Comparison of ENCODE assay signal across 23 cellular contexts in genomic region chr9:113507256-113507655, GRCh38. TPM values are rescaled to one million over a fixed set of nuclear protein-coding genes. Genes with fewer than 3 reads are reported as not detected.
DNase-seq lines count a peak whose midpoint lies in the region; ATAC-seq and TF ChIP-seq lines count a peak whose summit lies in the region.
"Had no signal": no experiment of that assay in that cellular context is flagged by ENCODE, and none has a peak within 500 bp of the region (broad histone marks: within the 10 kb centered on the region; RNA-seq: fewer than 3 reads in every experiment).

No MANE protein-coding gene starts in this region.

- no peaks in the 10 kb centered on the region for H3K27me3 Mint-ChIP-seq in activated CD4-positive, alpha-beta T cell treated with anti-CD3 and anti-CD28 coated beads, Interleukin-2, amount 10 ng/mL, durations not matched to agents 7 days and 5 days
- H3K27me3 Mint-ChIP-seq in stimulated activated naive CD8-positive, alpha-beta T cell treated with anti-CD3 and anti-CD28 coated beads, Interleukin-15, amount 100 ng/mL, for 72 hours = no peaks in the 10 kb centered on the region
- H3K27me3 Mint-ChIP-seq: B cell had no signal

- no peaks in the 10 kb centered on the region for H3K9me3 Mint-ChIP-seq in activated CD4-positive, alpha-beta T cell treated with anti-CD3 and anti-CD28 coated beads, Interleukin-2, amount 10 ng/mL, durations not matched to agents 7 days and 5 days
- no peaks in the 10 kb centered on the region for H3K9me3 Mint-ChIP-seq in stimulated activated naive CD8-positive, alpha-beta T cell treated with anti-CD3 and anti-CD28 coated beads, Interleukin-15, amount 100 ng/mL, for 72 hours
- H3K9me3 Mint-ChIP-seq: CD8-positive, alpha-beta memory T cell; HFFc6 had no signal

- no peaks in the 10 kb centered on the region for H3K36me3 Mint-ChIP-seq in activated CD4-positive, alpha-beta T cell treated with anti-CD3 and anti-CD28 coated beads, Interleukin-2, amount 10 ng/mL, durations not matched to agents 7 days and 5 days (ENCODE audit: low read depth)
- H3K36me3 Mint-ChIP-seq: CD8-positive, alpha-beta memory T cell had no signal

- peak overlapping the region; percentile 11 for H3K27ac Mint-ChIP-seq in activated CD4-positive, alpha-beta T cell treated with anti-CD3 and anti-CD28 coated beads, Interleukin-2, amount 10 ng/mL, durations not matched to agents 7 days and 5 days
- H3K27ac Mint-ChIP-seq in stimulated activated naive CD8-positive, alpha-beta T cell treated with anti-CD3 and anti-CD28 coated beads, Interleukin-15, amount 100 ng/mL, for 72 hours = peak overlapping the region; percentile 14 to 88
- H3K27ac Mint-ChIP-seq: B cell, HFFc6 had no signal

- H3K18ac ChIP-seq in neuronal stem cell (ENCODE audit: low read length) = peak overlapping the region; percentile 50

- H2BK12ac ChIP-seq in neuronal stem cell (ENCODE audit: low read length) = peak overlapping the region; percentile 93

- no peak overlapping the region for H2BK15ac ChIP-seq in neuronal stem cell (ENCODE audit: low read length)

- CTCF ChIA-PET in activated CD4-positive, alpha-beta T cell treated with anti-CD3 and anti-CD28 coated beads, Interleukin-2, amount 10 ng/mL, durations not matched to agents 7 days and 5 days (lab: Charles Lee) = interaction anchor here (0.9 to 2.1 kb wide), 7 partner anchors 9 to 79 kb away, joined by 3 to 8 read pairs (median 4); no protein-coding TSS in a partner anchor

- peaks cover 0 to 9% (median 0%) of the 10 kb centered on the region in 3 experiments for H3K27me3 ChIP-seq in neuronal stem cell (ENCODE audit: control insufficient read depth in 3 of 3, insufficient read depth in 3 of 3, low read depth in 1 of 3, low read length in 3 of 3)
- H3K27me3 ChIP-seq in breast epithelium = no peaks in the 10 kb centered on the region

- TF ChIP-seq CTCF in breast epithelium (IDR thresholded peaks at IDR 0.05) = no peak

- H3K4me3 Mint-ChIP-seq in activated CD4-positive, alpha-beta T cell treated with anti-CD3 and anti-CD28 coated beads, Interleukin-2, amount 10 ng/mL, durations not matched to agents 7 days and 5 days = no peak overlapping the region
- no peak overlapping the region for H3K4me3 Mint-ChIP-seq in stimulated activated naive CD8-positive, alpha-beta T cell treated with anti-CD3 and anti-CD28 coated beads, Interleukin-15, amount 100 ng/mL, for 72 hours
- H3K4me3 Mint-ChIP-seq: B cell, HFFc6 had no signal

- WGBS in neuronal stem cell (ENCODE audit: extremely low coverage in 2 of 2, insufficient read length in 2 of 2, insufficient replicate concordance in 1 of 2), 2 donors = no CpG with 5 or more reads among the region's 19 CpGs

- ATAC-seq in stimulated activated naive CD8-positive, alpha-beta T cell treated with anti-CD3 and anti-CD28 coated beads, Interleukin-15, amount 100 ng/mL, for 72 hours = no peak
- no peak for ATAC-seq in stimulated activated naive CD8-positive, alpha-beta T cell treated with anti-CD3 and anti-CD28 coated beads, Interleukin-15, Interleukin-2, amounts not matched to agents 100 U/mL and 50 U/mL, for 24 hours
- ATAC-seq: PC-3 had no signal

- no peak overlapping the region for H3K27ac ChIP-seq in neuronal stem cell (replicated peaks; ENCODE audit: low read length)
- no peak overlapping the region for H3K27ac ChIP-seq in breast epithelium
- H3K27ac ChIP-seq: 22Rv1, C4-2B had no signal

- no peak overlapping the region for H2BK120ac ChIP-seq in neuronal stem cell (ENCODE audit: low read depth, low read length)

- peaks cover 19 to 52% of the 10 kb centered on the region in 2 donors for H3K4me1 ChIP-seq in neuronal stem cell (ENCODE audit: control insufficient read depth in 2 of 2, insufficient read depth in 1 of 2, low read depth in 1 of 2, low read length in 2 of 2)
- no peaks in the 10 kb centered on the region for H3K4me1 ChIP-seq in breast epithelium
- H3K4me1 ChIP-seq: HAP-1 had no signal

- H3K9ac ChIP-seq in neuronal stem cell (ENCODE audit: low read depth, low read length, poor library complexity) = peak overlapping the region; percentile 34

- no peak overlapping the region for H3K4ac ChIP-seq in neuronal stem cell (ENCODE audit: low read length)

- peak overlapping the region; percentile 32 for H3K23ac ChIP-seq in neuronal stem cell (ENCODE audit: low read depth, low read length, poor library complexity)

- H4K8ac ChIP-seq in neuronal stem cell (ENCODE audit: low read depth, low read length) = no peak overlapping the region

- intact Hi-C loops in breast epithelium (cut with DNase I; ENCODE audit: low total_unique reads) = no loop called here

- TF ChIP-seq POLR2A in breast epithelium (IDR thresholded peaks at IDR 0.05) = no peak

- no peak for DNase-seq in activated CD4-positive, alpha-beta T cell treated with anti-CD3 and anti-CD28 coated beads, Interleukin-2, amount 10 ng/mL, durations not matched to agents 7 days and 5 days
- DNase-seq in activated CD4-positive, alpha-beta T cell treated with anti-CD3 and anti-CD28 coated beads for 1 hour = no peak
- no peak for DNase-seq in stimulated activated naive CD8-positive, alpha-beta T cell treated with anti-CD3 and anti-CD28 coated beads, Interleukin-15, amount 100 ng/mL, for 72 hours
- no peak for DNase-seq in stimulated activated naive CD8-positive, alpha-beta T cell treated with anti-CD3 and anti-CD28 coated beads, Interleukin-15, Interleukin-2, amounts not matched to agents 100 U/mL and 50 U/mL, for 24 hours
- no peak for DNase-seq in neuronal stem cell (ENCODE audit: low spot score)
- no peak for DNase-seq in cerebellar nuclear complex (lab: John Stamatoyannopoulos, UW)
- DNase-seq in NCI-H146 treated with DMSO at 0.1 percent for 48 hours (lab: John Stamatoyannopoulos, UW; ENCODE audit: unreplicated experiment) = no peak
- DNase-seq in breast epithelium (ENCODE audit: low spot score in 2 of 2) = no peak
- DNase-seq: DMS 273 treated with DMSO at 0.1 percent for 48 hours; DMS79 treated with DMSO at 0.1 percent for 48 hours; GF-D8; GOT3; HFFc6; NCI-H2029 treated with DMSO at 0.1 percent for 48 hours; NCI-H446 treated with DMSO at 0.1 percent for 48 hours; NCI-H82; NK-92 treated with Interleukin-12 subunit alpha and Interleukin-12 subunit beta, amount 100 ng/mL, for 24 hours had no signal

- H3K4me3 ChIP-seq in neuronal stem cell (ENCODE audit: low read length in 2 of 2) (peak overlapping the region in 1 of 2 donors; percentile 3), breast epithelium (no peak overlapping the region)
- H3K4me3 ChIP-seq: HAP-1 had no signal

- peak overlapping the region; percentile 73 for H4K91ac ChIP-seq in neuronal stem cell (ENCODE audit: low read depth, low read length, poor library complexity)

- peaks cover 26% of the 10 kb centered on the region for H3K4me1 Mint-ChIP-seq in activated CD4-positive, alpha-beta T cell treated with anti-CD3 and anti-CD28 coated beads, Interleukin-2, amount 10 ng/mL, durations not matched to agents 7 days and 5 days
- H3K4me1 Mint-ChIP-seq in stimulated activated naive CD8-positive, alpha-beta T cell treated with anti-CD3 and anti-CD28 coated beads, Interleukin-15, amount 100 ng/mL, for 72 hours = peaks cover 86% of the 10 kb centered on the region

- peak overlapping the region; percentile 44 for H2BK5ac ChIP-seq in neuronal stem cell (ENCODE audit: low read length)

- H3K9me3 ChIP-seq in neuronal stem cell (replicated peaks in 1 of 2; ENCODE audit: control insufficient read depth in 2 of 2, insufficient read depth in 1 of 2, low read depth in 1 of 2, low read length in 2 of 2) (no peaks in the 10 kb centered on the region), breast epithelium (no peaks in the 10 kb centered on the region)
- H3K9me3 ChIP-seq: HAP-1 had no signal

- H2AFZ ChIP-seq in neuronal stem cell (ENCODE audit: low read length) = no peak overlapping the region

- H2AK5ac ChIP-seq in neuronal stem cell (ENCODE audit: low read depth, low read length) = peak overlapping the region; percentile 48

- no peak overlapping the region for H3K4me2 ChIP-seq in neuronal stem cell (ENCODE audit: insufficient read depth, low read length, poor library complexity, severe bottlenecking)

- POLR2A ChIA-PET in activated CD4-positive, alpha-beta T cell treated with anti-CD3 and anti-CD28 coated beads, Interleukin-2, amount 10 ng/mL, durations not matched to agents 7 days and 5 days (lab: Charles Lee) = no interaction called here

- H3K36me3 ChIP-seq in neuronal stem cell (replicated peaks in 1 of 2; ENCODE audit: control insufficient read depth in 2 of 2, insufficient read depth in 2 of 2, low read length in 2 of 2) (peaks cover 0 to 9% of the 10 kb centered on the region in 2 donors), breast epithelium (no peaks in the 10 kb centered on the region)
- H3K36me3 ChIP-seq: HAP-1 had no signal

- no peak overlapping the region for H3K14ac ChIP-seq in neuronal stem cell (ENCODE audit: low read length)

- no peaks in the 10 kb centered on the region for H3K79me1 ChIP-seq in neuronal stem cell (ENCODE audit: low read depth, low read length)

RNA-seq across cellular contexts. Expression of gene RGS3, which starts 43.7 kb away (rescaled TPM):
- 10 to 100 TPM; 41.5 to 41.6 TPM for total RNA-seq in activated CD4-positive, alpha-beta T cell treated with anti-CD3 and anti-CD28 coated beads, Interleukin-2, amount 10 ng/mL, durations not matched to agents 7 days and 5 days
- 26.4 TPM for polyA plus RNA-seq in neuronal stem cell (2013, experiment 1 of 2)
- 26.2 TPM for polyA plus RNA-seq in neuronal stem cell (2013, experiment 2 of 2)
- total RNA-seq in breast epithelium = 10 to 100 TPM; 31.7 to 49.0 (median 35.4) TPM
